32 cellular contexts compared by ENCODE assay signal in genomic region chr7:151787348-151787747, GRCh38.
"Had no signal": no experiment of that assay in that cellular context is flagged by ENCODE, and none has a peak within 500 bp of the region (broad histone marks: within the 10 kb centered on the region; RNA-seq: fewer than 3 reads in every experiment).

No MANE protein-coding gene starts in this region.

- DNase-seq: activated CD4-positive, alpha-beta memory T cell treated with anti-CD3 and anti-CD28 coated beads for 36 hours; activated CD4-positive, alpha-beta T cell treated with anti-CD3 and anti-CD28 coated beads for 36 hours; activated CD4-positive, alpha-beta T cell treated with anti-CD3 and anti-CD28 coated beads, Interleukin-2, amount 10 ng/mL, durations not matched to agents 24 days and 14 days; activated CD4-positive, CD25-positive, alpha-beta regulatory T cell; activated CD4-positive, CD25-positive, alpha-beta regulatory T cell treated with anti-CD3 and anti-CD28 coated beads, Interleukin-2, amount 50 U/mL, for 72 hours; activated CD8-positive, alpha-beta memory T cell treated with anti-CD3 and anti-CD28 coated beads, Interleukin-2, amount 10 ng/mL, durations not matched to agents 7 days and 5 days; activated CD8-positive, alpha-beta memory T cell treated with anti-CD3 and anti-CD28 coated beads, Interleukin-2, amount 50 U/mL, for 4 hours; activated CD8-positive, alpha-beta T cell treated with anti-CD3 and anti-CD28 coated beads, Interleukin-2, amount 10 ng/mL, durations not matched to agents 7 days and 5 days; activated gamma-delta T cell; activated naive CD4-positive, alpha-beta T cell; activated naive CD4-positive, alpha-beta T cell treated with anti-CD3 and anti-CD28 coated beads, Interleukin-2, amount 10 ng/mL, durations not matched to agents 7 days and 5 days; activated naive CD8-positive, alpha-beta T cell treated with anti-CD3 and anti-CD28 coated beads, Interleukin-2, amount 10 ng/mL, durations not matched to agents 7 days and 5 days; activated T-cell treated with anti-CD3 and anti-CD28 coated beads, Interleukin-2, amount 50 U/mL, for 1 hour; activated T-cell treated with anti-CD3 and anti-CD28 coated beads, Interleukin-2, amount 50 U/mL, for 48 hours; central memory CD4-positive, alpha-beta T cell; cerebellar nuclear complex; colonic mucosa; dermis blood vessel endothelial cell; effector CD4-positive, alpha-beta T cell; effector memory CD8-positive, alpha-beta T cell; esophagus squamous epithelium; foreskin melanocyte had no signal

- ATAC-seq: activated CD4-positive, alpha-beta T cell treated with anti-CD3 and anti-CD28 coated beads for 36 hours; activated CD8-positive, alpha-beta memory T cell treated with anti-CD3 and anti-CD28 coated beads, Interleukin-2, amount 10 ng/mL, durations not matched to agents 7 days and 5 days; activated CD8-positive, alpha-beta T cell treated with anti-CD3 and anti-CD28 coated beads, Interleukin-2, amount 10 ng/mL, durations not matched to agents 7 days and 5 days; activated naive CD4-positive, alpha-beta T cell treated with anti-CD3 and anti-CD28 coated beads, Interleukin-2, amount 50 U/mL, for 72 hours; effector memory CD8-positive, alpha-beta T cell; gastroesophageal sphincter had no signal

- H3K4me3 ChIP-seq: ascending aorta, breast epithelium, cardiac muscle cell, colonic mucosa, esophagus squamous epithelium, gastroesophageal sphincter had no signal

- H3K9me3 Mint-ChIP-seq: activated CD4-positive, alpha-beta memory T cell treated with anti-CD3 and anti-CD28 coated beads for 36 hours; activated CD4-positive, alpha-beta T cell treated with anti-CD3 and anti-CD28 coated beads, Interleukin-2, amount 10 ng/mL, durations not matched to agents 24 days and 14 days; activated naive CD4-positive, alpha-beta T cell treated with anti-CD3 and anti-CD28 coated beads, Interleukin-2, amount 10 ng/mL, durations not matched to agents 7 days and 5 days; activated naive CD4-positive, alpha-beta T cell treated with anti-CD3 and anti-CD28 coated beads, Interleukin-2, amount 50 U/mL, for 72 hours; activated naive CD8-positive, alpha-beta T cell treated with anti-CD3 and anti-CD28 coated beads, Interleukin-2, amount 10 ng/mL, durations not matched to agents 7 days and 5 days; activated T-helper 1 cell treated with anti-CD3 and anti-CD28 coated beads, Interleukin-12 subunit alpha, Interleukin-12 subunit beta, Interleukin-2, Interleukin-4 antibody, amounts not matched to agents 30 ng/mL and 10 ng/mL and 1 ng/mL, durations not matched to agents 14 hours and 24 hours and 36 hours; effector memory CD8-positive, alpha-beta T cell had no signal

- H3K27me3 ChIP-seq: ascending aorta, breast epithelium, cardiac muscle cell, colonic mucosa, esophagus squamous epithelium, gastroesophageal sphincter had no signal

- H3K36me3 Mint-ChIP-seq: activated CD4-positive, alpha-beta memory T cell treated with anti-CD3 and anti-CD28 coated beads for 36 hours; activated CD8-positive, alpha-beta memory T cell treated with anti-CD3 and anti-CD28 coated beads, Interleukin-2, amount 10 ng/mL, durations not matched to agents 7 days and 5 days; activated naive CD4-positive, alpha-beta T cell treated with anti-CD3 and anti-CD28 coated beads, Interleukin-2, amount 10 ng/mL, durations not matched to agents 7 days and 5 days; activated naive CD4-positive, alpha-beta T cell treated with anti-CD3 and anti-CD28 coated beads, Interleukin-2, amount 50 U/mL, for 72 hours; activated naive CD8-positive, alpha-beta T cell treated with anti-CD3 and anti-CD28 coated beads, Interleukin-2, amount 10 ng/mL, durations not matched to agents 7 days and 5 days; brain had no signal

- FAIRE-seq: endometrium, endothelial cell of umbilical vein had no signal

- H3K4me1 ChIP-seq: breast epithelium, colonic mucosa had no signal

- H3K4me3 Mint-ChIP-seq: activated CD4-positive, alpha-beta memory T cell treated with anti-CD3 and anti-CD28 coated beads for 36 hours; activated CD4-positive, alpha-beta T cell treated with anti-CD3 and anti-CD28 coated beads for 36 hours; activated CD4-positive, alpha-beta T cell treated with anti-CD3 and anti-CD28 coated beads, Interleukin-2, amount 10 ng/mL, durations not matched to agents 24 days and 14 days; activated CD8-positive, alpha-beta memory T cell treated with anti-CD3 and anti-CD28 coated beads, Interleukin-2, amount 10 ng/mL, durations not matched to agents 7 days and 5 days; activated CD8-positive, alpha-beta T cell treated with anti-CD3 and anti-CD28 coated beads, Interleukin-2, amount 10 ng/mL, durations not matched to agents 7 days and 5 days; activated naive CD4-positive, alpha-beta T cell treated with anti-CD3 and anti-CD28 coated beads, Interleukin-2, amount 10 ng/mL, durations not matched to agents 7 days and 5 days; activated naive CD8-positive, alpha-beta T cell treated with anti-CD3 and anti-CD28 coated beads, Interleukin-2, amount 10 ng/mL, durations not matched to agents 7 days and 5 days; activated T-helper 1 cell treated with anti-CD3 and anti-CD28 coated beads, Interleukin-12 subunit alpha, Interleukin-12 subunit beta, Interleukin-2, Interleukin-4 antibody, amounts not matched to agents 30 ng/mL and 10 ng/mL and 1 ng/mL, durations not matched to agents 14 hours and 24 hours and 36 hours; brain; effector memory CD8-positive, alpha-beta T cell had no signal

- H3K27me3 Mint-ChIP-seq: activated CD4-positive, alpha-beta memory T cell treated with anti-CD3 and anti-CD28 coated beads for 36 hours; activated CD4-positive, alpha-beta T cell treated with anti-CD3 and anti-CD28 coated beads for 36 hours; activated CD4-positive, alpha-beta T cell treated with anti-CD3 and anti-CD28 coated beads, Interleukin-2, amount 10 ng/mL, durations not matched to agents 24 days and 14 days; activated CD8-positive, alpha-beta memory T cell treated with anti-CD3 and anti-CD28 coated beads, Interleukin-2, amount 10 ng/mL, durations not matched to agents 7 days and 5 days; activated naive CD8-positive, alpha-beta T cell treated with anti-CD3 and anti-CD28 coated beads, Interleukin-2, amount 10 ng/mL, durations not matched to agents 7 days and 5 days; effector memory CD8-positive, alpha-beta T cell had no signal

- H3K9me3 ChIP-seq: ascending aorta, breast epithelium, colonic mucosa, esophagus squamous epithelium, gastroesophageal sphincter had no signal

- H3K27ac ChIP-seq: ascending aorta, breast epithelium, cardiac muscle cell, colonic mucosa, epithelial cell of prostate, esophagus squamous epithelium, gastroesophageal sphincter had no signal

- H3K27ac Mint-ChIP-seq: activated CD4-positive, alpha-beta memory T cell treated with anti-CD3 and anti-CD28 coated beads for 36 hours; activated CD4-positive, alpha-beta T cell treated with anti-CD3 and anti-CD28 coated beads for 36 hours; activated CD4-positive, alpha-beta T cell treated with anti-CD3 and anti-CD28 coated beads, Interleukin-2, amount 10 ng/mL, durations not matched to agents 24 days and 14 days; activated CD8-positive, alpha-beta memory T cell treated with anti-CD3 and anti-CD28 coated beads, Interleukin-2, amount 10 ng/mL, durations not matched to agents 7 days and 5 days; activated CD8-positive, alpha-beta T cell treated with anti-CD3 and anti-CD28 coated beads, Interleukin-2, amount 10 ng/mL, durations not matched to agents 7 days and 5 days; activated naive CD4-positive, alpha-beta T cell treated with anti-CD3 and anti-CD28 coated beads, Interleukin-2, amount 10 ng/mL, durations not matched to agents 7 days and 5 days; activated naive CD4-positive, alpha-beta T cell treated with anti-CD3 and anti-CD28 coated beads, Interleukin-2, amount 50 U/mL, for 72 hours; activated naive CD8-positive, alpha-beta T cell treated with anti-CD3 and anti-CD28 coated beads, Interleukin-2, amount 10 ng/mL, durations not matched to agents 7 days and 5 days; activated T-helper 1 cell treated with anti-CD3 and anti-CD28 coated beads, Interleukin-12 subunit alpha, Interleukin-12 subunit beta, Interleukin-2, Interleukin-4 antibody, amounts not matched to agents 30 ng/mL and 10 ng/mL and 1 ng/mL, durations not matched to agents 14 hours and 24 hours and 36 hours; brain had no signal

- H3K36me3 ChIP-seq: ascending aorta, breast epithelium, cardiac muscle cell, colonic mucosa had no signal
